21 cellular contexts compared by ENCODE assay signal in genomic region chr2:114800371-114800770, GRCh38.
"Had no signal": no experiment of that assay in that cellular context is flagged by ENCODE, and none has a peak within 500 bp of the region (broad histone marks: within the 10 kb centered on the region; RNA-seq: fewer than 3 reads in every experiment).

No MANE protein-coding gene starts in this region.

- ATAC-seq: esophagus mucosa; gastroesophageal sphincter; left lobe of liver; naive thymus-derived CD4-positive, alpha-beta T cell; right lobe of liver; stimulated activated naive B cell treated with anti-CD40 and anti-IgM and Interleukin-4, amounts not matched to agents 10 μg/mL and 1 μg/mL and 100 μg/mL, for 72 hours had no signal

- H3K27ac ChIP-seq: epithelial cell of prostate, gastroesophageal sphincter, neural progenitor cell, parathyroid adenoma, right lobe of liver, testis, tibial artery, upper lobe of left lung had no signal

- DNase-seq: central memory CD4-positive, alpha-beta T cell; effector CD8-positive, alpha-beta T cell; endodermal cell; foreskin fibroblast; immature natural killer cell; mesenchymal stem cell; naive thymus-derived CD4-positive, alpha-beta T cell; right lobe of liver; small intestine; stimulated activated CD4-positive, alpha-beta T cell treated with anti-CD3 and anti-CD28 coated beads, Interleukin-15, amount 100 ng/mL, for 24 hours; stimulated activated CD4-positive, alpha-beta T cell treated with anti-CD3 and anti-CD28 coated beads, Interleukin-2, amount 100 ng/mL, for 48 hours; stimulated activated naive B cell treated with anti-CD40 and anti-IgM and Interleukin-4, amounts not matched to agents 10 μg/mL and 1 μg/mL and 100 μg/mL, for 72 hours; testis; tibial artery had no signal
